Comparison of ENCODE assay signal across 8 cellular contexts in genomic region chr1:45552309-45552708, GRCh38.
DNase-seq lines count a peak whose midpoint lies in the region; ATAC-seq lines count a peak whose summit lies in the region.

No MANE protein-coding gene starts in this region.

- H3K9ac ChIP-seq in duodenal mucosa (ENCODE audit: low read depth in 1 of 2, low read length in 2 of 2): peak overlapping the region in 1 of 2 donors; percentile 76

- peaks cover 13 to 21% of the 10 kb centered on the region in 2 donors for H3K4me1 Mint-ChIP-seq in effector memory CD8-positive, alpha-beta T cell (ENCODE audit: low read depth in 2 of 2)

- no peak overlapping the region for H3K27ac ChIP-seq in duodenal mucosa (ENCODE audit: low read depth, low read length)

- peaks cover 17% of the 10 kb centered on the region for H3K36me3 Mint-ChIP-seq in effector memory CD8-positive, alpha-beta T cell (ENCODE audit: insufficient read depth)

- H3K4me3 ChIP-seq in duodenal mucosa (ENCODE audit: low read depth in 1 of 2, low read length in 2 of 2): peak overlapping the region; percentile 20 to 88
- peak overlapping the region; percentile 74 for H3K4me3 ChIP-seq in skeletal muscle cell (ENCODE audit: low read depth, low read length)

- H3K9me3 ChIP-seq in duodenal mucosa (ENCODE audit: control insufficient read depth in 1 of 2, low read length in 2 of 2): no peaks in the 10 kb centered on the region

- H3K36me3 ChIP-seq in duodenal mucosa (ENCODE audit: control insufficient read depth in 1 of 2, insufficient read depth in 2 of 2, low read length in 2 of 2): peaks cover 0 to 6% of the 10 kb centered on the region in 2 donors

- H3K4me3 Mint-ChIP-seq in effector memory CD8-positive, alpha-beta T cell: no peak overlapping the region

- no peaks in the 10 kb centered on the region for H3K9me3 Mint-ChIP-seq in effector memory CD8-positive, alpha-beta T cell

- DNase-seq in NCI-H146 (lab: John Stamatoyannopoulos, UW) (peak; percentile 41), NCI-H146 treated with DMSO at 0.1 percent for 48 hours (lab: John Stamatoyannopoulos, UW; ENCODE audit: unreplicated experiment) (no peak), NCI-H345 (lab: John Stamatoyannopoulos, UW) (peak; percentile 85), skeletal muscle cell (ENCODE audit: low read depth) (no peak), NOMO-1 treated with dmso at 0.1 percent for 144 hours (lab: John Stamatoyannopoulos, UW; ENCODE audit: unreplicated experiment) (no peak)
- DNase-seq in effector memory CD8-positive, alpha-beta T cell: no peak
- no peak for DNase-seq in activated CD4-positive, CD25-positive, alpha-beta regulatory T cell treated with anti-CD3 and anti-CD28 coated beads, Interleukin-2, amount 50 U/mL, for 72 hours

- peak overlapping the region in 1 of 2 donors; percentile 1 for H3K27ac Mint-ChIP-seq in effector memory CD8-positive, alpha-beta T cell

- H3K4me1 ChIP-seq in duodenal mucosa (ENCODE audit: control insufficient read depth in 1 of 2, insufficient read depth in 2 of 2, low read length in 2 of 2): peaks cover 12 to 29% of the 10 kb centered on the region in 2 donors

- H3K27me3 Mint-ChIP-seq in effector memory CD8-positive, alpha-beta T cell: no peaks in the 10 kb centered on the region

- H3K27me3 ChIP-seq in duodenal mucosa (ENCODE audit: control insufficient read depth in 1 of 2, insufficient read depth in 2 of 2, low read length in 2 of 2): no peaks in the 10 kb centered on the region

- ATAC-seq in effector memory CD8-positive, alpha-beta T cell (replicated peaks): no peak

Comparison
In these comparisons a context has a peak if more than half of its experiments do, and no peak if none do; other contexts are left out.
1. DNase-seq: peak in NCI-H146 (single experiment) and NCI-H345 (single experiment); none in NCI-H146 treated with DMSO at 0.1 percent for 48 hours (single experiment), skeletal muscle cell (single experiment), effector memory CD8-positive, alpha-beta T cell (0 of 3), NOMO-1 treated with dmso at 0.1 percent for 144 hours (single experiment) and activated CD4-positive, CD25-positive, alpha-beta regulatory T cell treated with anti-CD3 and anti-CD28 coated beads, Interleukin-2, amount 50 U/mL, for 72 hours (single experiment).